In genomic region chr5:32537437-32538029, GRCh38 we compare ENCODE assay signal across 7 cellular contexts. TPM values are rescaled to one million over a fixed set of nuclear protein-coding genes. Genes with fewer than 3 reads are reported as not detected.
DNase-seq lines count a peak whose midpoint lies in the region; ATAC-seq and TF ChIP-seq lines count a peak whose summit lies in the region.
"Not testable (repeated sequence)": the region's sequence is repeated elsewhere in the genome, so short reads cannot be mapped to it uniquely, and the experiment has no call there.

No MANE protein-coding gene starts in this region.

- not testable (repeated sequence) for H3K36me3 ChIP-seq in GM06990 (ENCODE audit: control insufficient read depth, insufficient read depth, low read length); hepatocyte (replicated peaks; ENCODE audit: insufficient read depth, low read depth)

- 90% methylated on average over 7 of the region's 7 CpGs for WGBS in hepatocyte (ENCODE audit: low lambda C conversion rate, missing lambda C conversion rate)

- H3K4me3 ChIP-seq in GM06990 (replicated peaks; ENCODE audit: low read depth, low read length) = peak overlapping the region; percentile 17
- H3K4me3 ChIP-seq in hepatocyte = not testable (repeated sequence)

- ATAC-seq in GM21423 (IDR thresholded peaks at IDR 0.05; ENCODE audit: unreplicated experiment) = peak; percentile 2
- peak; percentile 3 for ATAC-seq in HG03039 (IDR thresholded peaks at IDR 0.05; ENCODE audit: unreplicated experiment)

- H2AFZ ChIP-seq in hepatocyte = not testable (repeated sequence)

- H3K9me2 ChIP-seq in hepatocyte (replicated peaks; ENCODE audit: insufficient read depth) = not testable (repeated sequence)

- H3K4me1 ChIP-seq in hepatocyte (ENCODE audit: insufficient read depth) = not testable (repeated sequence)

- H3K4me2 ChIP-seq in hepatocyte = not testable (repeated sequence)

- not testable (repeated sequence) for H3K27me3 ChIP-seq in GM06990 (replicated peaks; ENCODE audit: control insufficient read depth, insufficient read depth, low read length); hepatocyte

- not testable (repeated sequence) for H3K9me3 ChIP-seq in hepatocyte (ENCODE audit: low read depth)

- H4K20me1 ChIP-seq in hepatocyte (ENCODE audit: insufficient read depth, poor library complexity, severe bottlenecking) = not testable (repeated sequence)

- H3K79me2 ChIP-seq in hepatocyte = not testable (repeated sequence)

- peak; percentile 67 for DNase-seq in GM06990 (ENCODE audit: extremely low read depth, insufficient read length)
- DNase-seq in M059J (ENCODE audit: low read depth) = peak; percentile 79
- DNase-seq in SKM-1 treated with dmso at 0.1 percent for 144 hours (lab: John Stamatoyannopoulos, UW; ENCODE audit: unreplicated experiment) = peak; percentile 41
- peak; percentile 92 for DNase-seq in amniotic epithelial cell (ENCODE audit: low read depth)
- DNase-seq in hepatocyte (ENCODE audit: low spot score) = peak; percentile 31

- not testable (repeated sequence) for TF ChIP-seq CTCF in GM06990 (IDR thresholded peaks at IDR 0.05; ENCODE audit: insufficient read depth, low read length, poor library complexity, severe bottlenecking); hepatocyte (IDR thresholded peaks at IDR 0.05; ENCODE audit: poor library complexity)

- not testable (repeated sequence) for H3K27ac ChIP-seq in hepatocyte

RNA-seq across cellular contexts. Expression of gene SUB1, which starts 47.8 kb away (rescaled TPM):
- 243 and 612 TPM in 2 replicates for total RNA-seq in M059J (2014; rRNA removed; shearing (Covaris generic))
- total RNA-seq in hepatocyte = 340 and 347 TPM in 2 replicates
- polyA plus RNA-seq in hepatocyte = 394 and 419 TPM in 2 replicates

Comparison
In these comparisons a context has a peak if more than half of its experiments do, and no peak if none do; other contexts are left out.
1. DNase-seq: peak in every context shown above with its lines; median percentile 92 in amniotic epithelial cell; 79 in M059J; 67 in GM06990; 41 in SKM-1 treated with dmso at 0.1 percent for 144 hours; 31 in hepatocyte.